In the genomic region with DNA sequence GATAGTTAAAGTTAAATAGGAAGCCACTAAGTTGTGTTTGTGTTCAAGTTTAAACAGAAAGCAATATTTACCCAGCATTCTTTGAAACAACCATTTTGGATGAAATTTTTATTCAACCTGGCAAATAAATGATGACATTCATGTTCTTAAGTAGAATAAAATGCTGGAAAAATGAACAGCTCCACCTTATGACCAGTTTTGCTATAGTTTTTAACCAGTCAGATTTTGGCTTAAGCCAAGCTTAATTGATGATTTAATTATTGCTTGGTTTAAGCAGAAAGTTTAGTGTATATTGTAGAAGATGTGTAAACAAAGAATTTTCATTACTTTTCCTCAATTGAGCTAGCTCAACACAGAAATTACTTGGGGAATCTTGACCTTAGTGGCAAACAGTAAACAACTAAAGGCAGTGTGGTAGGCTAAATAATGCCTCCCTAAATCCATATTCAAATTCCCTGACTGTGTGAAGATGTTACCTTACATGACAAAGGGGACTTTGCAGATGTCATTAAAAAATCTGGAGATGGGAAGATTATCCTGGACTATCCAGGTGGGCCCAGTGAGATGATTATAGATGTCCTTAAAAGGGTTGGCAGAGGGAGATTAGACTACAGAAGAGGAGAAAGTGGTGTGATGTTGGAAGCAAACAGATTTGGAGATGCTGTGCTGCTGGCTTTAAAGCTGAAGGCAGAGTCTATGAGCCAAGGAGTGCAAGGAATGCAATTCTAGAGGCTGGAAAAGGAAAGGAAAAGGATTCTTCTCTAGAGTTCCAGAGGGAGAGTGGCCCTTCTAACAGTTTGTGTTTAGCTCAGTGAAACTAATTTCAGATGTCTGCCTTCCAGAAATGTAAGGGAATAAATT, we compare ENCODE assay signal across 19 cellular contexts.
DNase-seq lines count a peak whose midpoint lies in the region; ATAC-seq, FAIRE-seq and TF ChIP-seq lines count a peak whose summit lies in the region.
"Had no signal": no experiment of that assay in that cellular context is flagged by ENCODE, and none has a peak within 500 bp of the region (broad histone marks: within the 10 kb centered on the region; RNA-seq: fewer than 3 reads in every experiment).

No MANE protein-coding gene starts in this region.

- H3K18ac ChIP-seq in IMR-90 (ENCODE audit: low read depth, low read length), result no peak overlapping the region

- H4K5ac ChIP-seq in IMR-90 (ENCODE audit: low read depth, low read length), result no peak overlapping the region

- no peaks in the 10 kb centered on the region; the same call in 1 of the 2 replicates for H3K27me3 Mint-ChIP-seq in WTC11 (ENCODE audit: low read depth)
- no peaks in the 10 kb centered on the region for H3K27me3 Mint-ChIP-seq in activated naive CD4-positive, alpha-beta T cell treated with anti-CD3 and anti-CD28 coated beads, Interleukin-2, amount 10 ng/mL, durations not matched to agents 7 days and 5 days
- no peaks in the 10 kb centered on the region for H3K27me3 Mint-ChIP-seq in T-helper 17 cell

- DNase-seq in AG04450 (ENCODE audit: low read depth, low spot score), result no peak
- peak; percentile 6 for DNase-seq in IMR-90
- no peak for DNase-seq in WTC11 (ENCODE audit: low spot score)
- no peak for DNase-seq in foreskin keratinocyte
- DNase-seq in activated naive CD4-positive, alpha-beta T cell treated with anti-CD3 and anti-CD28 coated beads, Interleukin-2, amount 10 ng/mL, durations not matched to agents 7 days and 5 days, result no peak
- no peak for DNase-seq in T-helper 17 cell
- DNase-seq in adrenal gland, result no peak
- DNase-seq in HTR-8/SVneo (ENCODE audit: insufficient read length, low spot score), result no peak
- DNase-seq: activated CD8-positive, alpha-beta T cell treated with anti-CD3 and anti-CD28 coated beads, Interleukin-2, amount 10 ng/mL, durations not matched to agents 7 days and 5 days; CD8-positive, alpha-beta T cell; cerebellar nuclear complex; immature natural killer cell; natural killer cell; NCI-H1436; stimulated activated naive CD4-positive, alpha-beta T cell treated with Interleukin-2 at 50 U/mL for 16 hours; upper lobe of right lung had no signal

- H3K4me3 Mint-ChIP-seq in WTC11, result no peak overlapping the region
- H3K4me3 Mint-ChIP-seq in activated naive CD4-positive, alpha-beta T cell treated with anti-CD3 and anti-CD28 coated beads, Interleukin-2, amount 10 ng/mL, durations not matched to agents 7 days and 5 days, result no peak overlapping the region
- no peak overlapping the region for H3K4me3 Mint-ChIP-seq in T-helper 17 cell
- H3K4me3 Mint-ChIP-seq: activated CD8-positive, alpha-beta T cell treated with anti-CD3 and anti-CD28 coated beads, Interleukin-2, amount 10 ng/mL, durations not matched to agents 7 days and 5 days; activated T-helper 1 cell treated with anti-CD3 and anti-CD28 coated beads, Interleukin-12 subunit alpha, Interleukin-12 subunit beta, Interleukin-2, Interleukin-4 antibody, amounts not matched to agents 30 ng/mL and 10 ng/mL and 1 ng/mL, durations not matched to agents 14 hours and 24 hours and 36 hours; CD8-positive, alpha-beta T cell; immature natural killer cell; natural killer cell had no signal

- peaks cover 2% of the 10 kb centered on the region; the same call in 1 of the 2 replicates for H3K4me1 ChIP-seq in IMR-90 (ENCODE audit: control insufficient read depth, insufficient read depth, low read length)
- no peaks in the 10 kb centered on the region for H3K4me1 ChIP-seq in foreskin keratinocyte
- H3K4me1 ChIP-seq in adrenal gland (replicated peaks in 1 of 2), result no peaks in the 10 kb centered on the region
- H3K4me1 ChIP-seq: prostate gland, upper lobe of right lung had no signal

- FAIRE-seq in HTR-8/SVneo (lab: Jason Lieb, UNC), result no peak

- TF ChIP-seq POLR2A in IMR-90 (IDR thresholded peaks at IDR 0.05; ENCODE audit: low read depth, low read length), result no peak
- no peak for TF ChIP-seq POLR2A in adrenal gland (IDR thresholded peaks at IDR 0.05)

- H3K36me3 Mint-ChIP-seq in WTC11 (0 out of 2 replicates have a peak, but pooled peaks cover 7% of the 10 kb centered on the region), T-helper 17 cell (ENCODE audit: low read depth) (no peaks in the 10 kb centered on the region)
- no peaks in the 10 kb centered on the region for H3K36me3 Mint-ChIP-seq in activated naive CD4-positive, alpha-beta T cell treated with anti-CD3 and anti-CD28 coated beads, Interleukin-2, amount 10 ng/mL, durations not matched to agents 7 days and 5 days
- H3K36me3 Mint-ChIP-seq: CD8-positive, alpha-beta T cell; immature natural killer cell; natural killer cell had no signal

- H3K36me3 ChIP-seq in IMR-90 (ENCODE audit: control insufficient read depth, insufficient read depth, low read length) (no peaks in the 10 kb centered on the region), adrenal gland (replicated peaks in 1 of 2) (no peaks in the 10 kb centered on the region)
- H3K36me3 ChIP-seq: prostate gland, upper lobe of right lung had no signal

- no peak overlapping the region for H2AFZ ChIP-seq in IMR-90 (replicated peaks; ENCODE audit: low read length, poor library complexity)

- H3K4me1 Mint-ChIP-seq in WTC11 (peaks cover 49% of the 10 kb centered on the region), T-helper 17 cell (no peaks in the 10 kb centered on the region)
- no peaks in the 10 kb centered on the region for H3K4me1 Mint-ChIP-seq in activated naive CD4-positive, alpha-beta T cell treated with anti-CD3 and anti-CD28 coated beads, Interleukin-2, amount 10 ng/mL, durations not matched to agents 7 days and 5 days
- H3K4me1 Mint-ChIP-seq: immature natural killer cell, natural killer cell had no signal

- CTCF ChIA-PET in AG04450 (lab: Charles Lee) (interaction anchor here (0.6 to 1.9 kb wide), 4 partner anchors 9 to 333 kb away, joined by 3 to 5 read pairs (median 4); no protein-coding TSS in a partner anchor), IMR-90 (lab: Yijun Ruan, JAX) (interaction anchor here (1.7 kb wide), 1 partner anchor 10 kb away, joined by 5 read pairs; no protein-coding TSS in a partner anchor), WTC11 (lab: Charles Lee) (interaction anchor here (0.6 to 1.5 kb wide), 10 partner anchors 10 to 333 kb away, joined by 3 to 6 read pairs (median 4); no protein-coding TSS in a partner anchor)
- CTCF ChIA-PET in activated naive CD4-positive, alpha-beta T cell treated with anti-CD3 and anti-CD28 coated beads, Interleukin-2, amount 10 ng/mL, durations not matched to agents 7 days and 5 days (lab: Charles Lee), result no interaction called here

- no peak overlapping the region for H3K4me2 ChIP-seq in IMR-90 (ENCODE audit: low read depth, low read length)

- no peak overlapping the region for H2AK5ac ChIP-seq in IMR-90 (ENCODE audit: low read depth, low read length)

- no peak for TF ChIP-seq RAD21 in IMR-90 (IDR thresholded peaks at IDR 0.05; ENCODE audit: low read length)

- no peak overlapping the region for H2BK20ac ChIP-seq in IMR-90 (ENCODE audit: low read depth, low read length)

- peaks cover 9% of the 10 kb centered on the region; the same call in 1 of the 2 replicates for H3K9me3 Mint-ChIP-seq in WTC11
- no peaks in the 10 kb centered on the region for H3K9me3 Mint-ChIP-seq in activated naive CD4-positive, alpha-beta T cell treated with anti-CD3 and anti-CD28 coated beads, Interleukin-2, amount 10 ng/mL, durations not matched to agents 7 days and 5 days
- H3K9me3 Mint-ChIP-seq: activated T-helper 1 cell treated with anti-CD3 and anti-CD28 coated beads, Interleukin-12 subunit alpha, Interleukin-12 subunit beta, Interleukin-2, Interleukin-4 antibody, amounts not matched to agents 30 ng/mL and 10 ng/mL and 1 ng/mL, durations not matched to agents 14 hours and 24 hours and 36 hours; CD8-positive, alpha-beta T cell; natural killer cell had no signal

- POLR2A ChIA-PET in AG04450 (lab: Yijun Ruan, JAX) (no interaction called here), IMR-90 (lab: Charles Lee; ENCODE audit: unreplicated experiment) (no interaction called here), WTC11 (lab: Charles Lee) (no interaction called here)

- H3K27me3 ChIP-seq in AG04450 (ENCODE audit: control insufficient read depth, insufficient read depth, low read length) (no peaks in the 10 kb centered on the region), IMR-90 (ENCODE audit: control insufficient read depth, insufficient read depth, low read length) (no peaks in the 10 kb centered on the region), foreskin keratinocyte (no peaks in the 10 kb centered on the region), adrenal gland (no peaks in the 10 kb centered on the region)
- H3K27me3 ChIP-seq: upper lobe of right lung had no signal

- TF ChIP-seq CTCF in AG04450 (IDR thresholded peaks at IDR 0.05; ENCODE audit: low read depth, low read length), result peak; percentile 33; the same call in 1 of the 2 replicates
- TF ChIP-seq CTCF in IMR-90 (conservative IDR thresholded peaks at IDR 0.05; ENCODE audit: low read depth, low read length), result peak; percentile 27; the same call in 1 of the 2 replicates
- no peak for TF ChIP-seq CTCF in WTC11 (IDR thresholded peaks at IDR 0.05)
- TF ChIP-seq CTCF in foreskin keratinocyte (conservative IDR thresholded peaks at IDR 0.05), result peak; percentile 38
- no peak for TF ChIP-seq CTCF in adrenal gland (IDR thresholded peaks at IDR 0.05)

- H3K56ac ChIP-seq in IMR-90 (ENCODE audit: extremely low read depth, insufficient read depth, low read length), result no peak overlapping the region

- no peak overlapping the region for H4K91ac ChIP-seq in IMR-90 (ENCODE audit: insufficient read depth, low read depth, low read length)

- no peak overlapping the region for H3K14ac ChIP-seq in IMR-90 (replicated peaks; ENCODE audit: low read depth, low read length)

- H3K27ac Mint-ChIP-seq in WTC11 (peak overlapping the region; percentile 58), T-helper 17 cell (no peak overlapping the region)
- no peak overlapping the region for H3K27ac Mint-ChIP-seq in activated naive CD4-positive, alpha-beta T cell treated with anti-CD3 and anti-CD28 coated beads, Interleukin-2, amount 10 ng/mL, durations not matched to agents 7 days and 5 days
- H3K27ac Mint-ChIP-seq: activated CD8-positive, alpha-beta T cell treated with anti-CD3 and anti-CD28 coated beads, Interleukin-2, amount 10 ng/mL, durations not matched to agents 7 days and 5 days; activated T-helper 1 cell treated with anti-CD3 and anti-CD28 coated beads, Interleukin-12 subunit alpha, Interleukin-12 subunit beta, Interleukin-2, Interleukin-4 antibody, amounts not matched to agents 30 ng/mL and 10 ng/mL and 1 ng/mL, durations not matched to agents 14 hours and 24 hours and 36 hours; CD8-positive, alpha-beta T cell; immature natural killer cell; natural killer cell had no signal

- no peak overlapping the region for H3K4ac ChIP-seq in IMR-90 (ENCODE audit: low read depth, low read length)

- H4K8ac ChIP-seq in IMR-90 (ENCODE audit: low read depth in 2 of 2, low read length in 2 of 2), result no peak overlapping the region

- intact Hi-C loops in IMR-90 (cut with micrococcal nuclease), result no loop called here
- intact Hi-C loops in adrenal gland (cut with DNase I), result no loop called here

- H3K9me3 ChIP-seq in AG04450 (ENCODE audit: control insufficient read depth, insufficient read depth, low read length) (no peaks in the 10 kb centered on the region), IMR-90 (ENCODE audit: control insufficient read depth, insufficient read depth, low read length) (no peaks in the 10 kb centered on the region), T-helper 17 cell (ENCODE audit: control insufficient read depth, low read length, poor library complexity, severe bottlenecking) (no peaks in the 10 kb centered on the region), adrenal gland (replicated peaks in 1 of 3) (no peaks in the 10 kb centered on the region)
- H3K9me3 ChIP-seq: prostate gland, upper lobe of right lung had no signal

- H3K23ac ChIP-seq in IMR-90 (ENCODE audit: low read depth, low read length), result no peak overlapping the region

- in situ Hi-C loops in IMR-90 (cut with MboI; ENCODE audit: low sequenced_read_pairs), result no loop called here

- H3K27ac ChIP-seq in AG04450 (ENCODE audit: low read depth, low read length) (no peak overlapping the region), IMR-90 (ENCODE audit: insufficient read depth, low read length) (no peak overlapping the region), foreskin keratinocyte (no peak overlapping the region), adrenal gland (no peak overlapping the region)
- H3K27ac ChIP-seq: HL-60, prostate gland, upper lobe of right lung had no signal

- H3K4me3 ChIP-seq in AG04450 (ENCODE audit: low read depth, low read length) (no peak overlapping the region), IMR-90 (ENCODE audit: insufficient read depth, low read depth, low read length) (no peak overlapping the region), adrenal gland (no peak overlapping the region)
- H3K4me3 ChIP-seq: prostate gland, upper lobe of right lung had no signal

- H2BK120ac ChIP-seq in IMR-90 (ENCODE audit: low read depth, low read length), result no peak overlapping the region

- H2BK5ac ChIP-seq in IMR-90 (ENCODE audit: low read depth, low read length, poor library complexity, severe bottlenecking), result no peak overlapping the region

- no peak overlapping the region for H3K9ac ChIP-seq in IMR-90 (ENCODE audit: low read depth, low read length)

- BruUV-seq in IMR-90 (replicated peaks; lab: Mats Ljungman, UMichigan), result no TSS peak

- no peaks in the 10 kb centered on the region for H3K79me1 ChIP-seq in IMR-90 (ENCODE audit: low read depth in 1 of 2, low read length in 2 of 2)

- H2AK9ac ChIP-seq in IMR-90 (replicated peaks; ENCODE audit: low read depth, low read length, poor library complexity), result no peak overlapping the region

- H4K20me1 ChIP-seq in IMR-90 (ENCODE audit: insufficient read depth, low read length), result no peaks in the 10 kb centered on the region

- dilution Hi-C loops in IMR-90 (cut with HindIII; ENCODE audit: low sequenced_read_pairs, unreplicated experiment), result no loop called here

- H3K9me1 ChIP-seq in IMR-90 (ENCODE audit: insufficient read depth, low read length), result no peaks in the 10 kb centered on the region

- no peak for ATAC-seq in IMR-90 (ENCODE audit: low read depth)
- peak; percentile 79 for ATAC-seq in WTC11
- ATAC-seq in foreskin keratinocyte, result no peak
- no peak for ATAC-seq in T-helper 17 cell
- ATAC-seq: activated CD8-positive, alpha-beta T cell treated with anti-CD3 and anti-CD28 coated beads, Interleukin-2, amount 10 ng/mL, durations not matched to agents 7 days and 5 days; CD8-positive, alpha-beta T cell; natural killer cell; upper lobe of right lung had no signal

- no peak overlapping the region for H2BK15ac ChIP-seq in IMR-90 (ENCODE audit: low read depth, low read length)

Comparison
In these comparisons a context has a peak if more than half of its experiments do, and no peak if none do; other contexts are left out.
1. CTCF ChIP-seq: peak in AG04450 (single experiment), IMR-90 (single experiment) and foreskin keratinocyte (single experiment); none in WTC11 (single experiment) and adrenal gland (0 of 6).